11 cellular contexts compared by ENCODE assay signal in the genomic region with DNA sequence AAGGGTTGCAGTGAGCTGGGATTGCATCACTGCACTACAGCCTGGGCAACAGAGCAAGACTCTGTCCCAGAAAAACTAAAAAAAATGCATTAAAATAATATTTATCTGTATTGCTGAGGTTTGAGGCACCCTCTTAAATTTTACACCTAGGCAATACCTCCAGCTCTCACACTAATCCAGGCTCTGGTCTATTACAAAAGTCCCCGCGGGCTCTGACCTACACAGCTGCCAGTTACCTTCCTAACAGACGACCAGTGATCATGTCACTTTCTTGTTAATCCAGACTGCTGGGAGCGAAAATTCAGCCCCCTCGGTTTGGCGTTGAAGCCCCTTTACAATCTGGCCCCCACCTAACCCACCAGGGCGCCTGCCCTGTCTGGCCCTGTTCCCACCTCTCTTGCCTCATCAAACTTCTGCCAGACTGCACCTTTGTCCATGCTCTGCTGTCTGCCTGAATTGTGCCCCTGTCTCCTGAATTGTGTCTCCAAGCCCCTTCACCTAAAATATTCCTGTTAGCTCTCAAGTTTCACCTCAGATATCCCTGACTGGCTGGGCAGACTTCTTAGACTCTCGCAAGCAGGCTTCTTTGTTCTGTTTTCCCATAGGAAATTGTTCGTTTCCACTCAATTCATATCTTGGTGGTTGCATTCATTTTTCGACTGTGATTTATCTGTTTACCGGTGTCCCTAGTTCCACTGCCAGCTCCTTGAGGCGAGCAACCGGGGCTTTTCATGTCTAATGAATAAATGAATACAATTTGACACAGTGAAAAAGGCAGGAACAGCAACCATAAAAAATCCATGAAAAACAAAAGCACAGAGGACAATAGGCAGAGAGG.
DNase-seq lines count a peak whose midpoint lies in the region; ATAC-seq and TF ChIP-seq lines count a peak whose summit lies in the region.
"Had no signal": no experiment of that assay in that cellular context is flagged by ENCODE, and none has a peak within 500 bp of the region (broad histone marks: within the 10 kb centered on the region; RNA-seq: fewer than 3 reads in every experiment).

No MANE protein-coding gene starts in this region.

- H3K27ac Mint-ChIP-seq in progenitor cell of endocrine pancreas = peak overlapping the region; percentile 91
- no peak overlapping the region for H3K27ac Mint-ChIP-seq in stimulated activated naive B cell treated with anti-CD40 and anti-IgM and Interleukin-4, amounts not matched to agents 10 μg/mL and 1 μg/mL and 100 μg/mL, for 72 hours

- H3K4me1 ChIP-seq in esophagus muscularis mucosa (peaks cover 9 to 54% (median 42%) of the 10 kb centered on the region in 4 donors), BE2C (no peaks in the 10 kb centered on the region; the same call in 1 of the 2 replicates), tibial artery (peaks cover 0 to 6% (median 0%) of the 10 kb centered on the region in 4 donors)

- no peaks in the 10 kb centered on the region for H3K36me3 Mint-ChIP-seq in progenitor cell of endocrine pancreas (ENCODE audit: insufficient read depth)
- H3K36me3 Mint-ChIP-seq in stimulated activated naive B cell treated with anti-CD40 and anti-IgM and Interleukin-4, amounts not matched to agents 10 μg/mL and 1 μg/mL and 100 μg/mL, for 72 hours = no peaks in the 10 kb centered on the region

- DNase-seq in G401 (ENCODE audit: low spot score) (peak; percentile 8), NCI-H82 treated with DMSO at 0.1 percent for 48 hours (lab: John Stamatoyannopoulos, UW; ENCODE audit: unreplicated experiment) (peak; percentile 34), esophagus muscularis mucosa (ENCODE audit: extremely low spot score) (no peak), progenitor cell of endocrine pancreas (ENCODE audit: low spot score, unreplicated experiment) (no peak), BE2C (no peak), tibial artery (no peak)
- no peak for DNase-seq in stimulated activated CD4-positive, alpha-beta T cell treated with anti-CD3 and anti-CD28 coated beads, Interleukin-4, amount 100 ng/mL, for 24 hours
- DNase-seq in stimulated activated naive B cell treated with anti-CD40 and anti-IgM and Interleukin-4, amounts not matched to agents 10 μg/mL and 1 μg/mL and 100 μg/mL, for 72 hours = no peak
- DNase-seq: cortex of kidney, DMS153, NCI-H2029 had no signal

- no peak for TF ChIP-seq CTCF in esophagus muscularis mucosa (IDR thresholded peaks at IDR 0.05)
- TF ChIP-seq CTCF in progenitor cell of endocrine pancreas (IDR thresholded peaks at IDR 0.05; ENCODE audit: unreplicated experiment) = no peak
- TF ChIP-seq CTCF in BE2C (IDR thresholded peaks at IDR 0.05; ENCODE audit: low read depth, low read length) = no peak
- no peak for TF ChIP-seq CTCF in tibial artery (IDR thresholded peaks at IDR 0.05)

- ATAC-seq in stimulated activated naive B cell treated with anti-CD40 and anti-IgM and Interleukin-4, amounts not matched to agents 10 μg/mL and 1 μg/mL and 100 μg/mL, for 72 hours (replicated peaks) = no peak

- TF ChIP-seq POLR2A in esophagus muscularis mucosa (IDR thresholded peaks at IDR 0.05; ENCODE audit: low read depth) = no peak

- H3K27ac ChIP-seq in esophagus muscularis mucosa (replicated peaks in 1 of 4) (peak overlapping the region; percentile 22 to 61 (median 44)), tibial artery (no peak overlapping the region)

- no peaks in the 10 kb centered on the region for H3K9me3 Mint-ChIP-seq in progenitor cell of endocrine pancreas (ENCODE audit: low read depth)
- no peaks in the 10 kb centered on the region for H3K9me3 Mint-ChIP-seq in stimulated activated naive B cell treated with anti-CD40 and anti-IgM and Interleukin-4, amounts not matched to agents 10 μg/mL and 1 μg/mL and 100 μg/mL, for 72 hours

- no peaks in the 10 kb centered on the region for H3K9me3 ChIP-seq in esophagus muscularis mucosa
- H3K9me3 ChIP-seq in BE2C = no peaks in the 10 kb centered on the region
- H3K9me3 ChIP-seq in tibial artery = no peaks in the 10 kb centered on the region

- in situ Hi-C loops in G401 (cut with HindIII; ENCODE audit: low sequenced_read_pairs) = no loop called here

- intact Hi-C loops in esophagus muscularis mucosa (cut with DNase I) (no loop called here), tibial artery (cut with DNase I; ENCODE audit: low total_unique reads) (no loop called here)

- peak overlapping the region; percentile 2 for H3K4me3 Mint-ChIP-seq in progenitor cell of endocrine pancreas (ENCODE audit: low read depth)
- no peak overlapping the region for H3K4me3 Mint-ChIP-seq in stimulated activated naive B cell treated with anti-CD40 and anti-IgM and Interleukin-4, amounts not matched to agents 10 μg/mL and 1 μg/mL and 100 μg/mL, for 72 hours

- H3K36me3 ChIP-seq in esophagus muscularis mucosa (no peaks in the 10 kb centered on the region), BE2C (no peaks in the 10 kb centered on the region), tibial artery (no peaks in the 10 kb centered on the region)

- H3K27me3 ChIP-seq in esophagus muscularis mucosa (no peaks in the 10 kb centered on the region), BE2C (no peaks in the 10 kb centered on the region), tibial artery (no peaks in the 10 kb centered on the region)

- no peak overlapping the region for H3K4me3 ChIP-seq in esophagus muscularis mucosa
- H3K4me3 ChIP-seq in BE2C (ENCODE audit: low read depth, low read length) = no peak overlapping the region
- H3K4me3 ChIP-seq in tibial artery = no peak overlapping the region

- no peaks in the 10 kb centered on the region for H3K27me3 Mint-ChIP-seq in progenitor cell of endocrine pancreas
- no peaks in the 10 kb centered on the region for H3K27me3 Mint-ChIP-seq in stimulated activated naive B cell treated with anti-CD40 and anti-IgM and Interleukin-4, amounts not matched to agents 10 μg/mL and 1 μg/mL and 100 μg/mL, for 72 hours

- peaks cover 27% of the 10 kb centered on the region for H3K4me1 Mint-ChIP-seq in progenitor cell of endocrine pancreas (ENCODE audit: low read depth)
- peaks cover 5 to 6% of the 10 kb centered on the region in 2 donors for H3K4me1 Mint-ChIP-seq in stimulated activated naive B cell treated with anti-CD40 and anti-IgM and Interleukin-4, amounts not matched to agents 10 μg/mL and 1 μg/mL and 100 μg/mL, for 72 hours

- WGBS in esophagus muscularis mucosa = 57% methylated on average over 13 of the region's 13 CpGs

- no peak for TF ChIP-seq EP300 in esophagus muscularis mucosa (IDR thresholded peaks at IDR 0.05)

Comparison
In these comparisons a context has a peak if more than half of its experiments do, and no peak if none do; other contexts are left out.
1. DNase-seq: peak in G401 (single experiment) and NCI-H82 treated with DMSO at 0.1 percent for 48 hours (single experiment); none in esophagus muscularis mucosa (single experiment), progenitor cell of endocrine pancreas (single experiment), BE2C (single experiment), tibial artery (0 of 2), stimulated activated CD4-positive, alpha-beta T cell treated with anti-CD3 and anti-CD28 coated beads, Interleukin-4, amount 100 ng/mL, for 24 hours (single experiment) and stimulated activated naive B cell treated with anti-CD40 and anti-IgM and Interleukin-4, amounts not matched to agents 10 μg/mL and 1 μg/mL and 100 μg/mL, for 72 hours (single experiment).
2. H3K27ac ChIP-seq: peak in esophagus muscularis mucosa (4 of 4); none in tibial artery (0 of 2).